1 cellular context compared by ENCODE assay signal in genomic region chr1:154941332-154941995, GRCh38.
TF ChIP-seq lines count a peak whose summit lies in the region.

No MANE protein-coding gene starts in this region.

TF ChIP-seq in HepG2, 621 proteins besides CTCF, POLR2A, EP300 and RAD21:
- TF ChIP-seq, protein P1, sequence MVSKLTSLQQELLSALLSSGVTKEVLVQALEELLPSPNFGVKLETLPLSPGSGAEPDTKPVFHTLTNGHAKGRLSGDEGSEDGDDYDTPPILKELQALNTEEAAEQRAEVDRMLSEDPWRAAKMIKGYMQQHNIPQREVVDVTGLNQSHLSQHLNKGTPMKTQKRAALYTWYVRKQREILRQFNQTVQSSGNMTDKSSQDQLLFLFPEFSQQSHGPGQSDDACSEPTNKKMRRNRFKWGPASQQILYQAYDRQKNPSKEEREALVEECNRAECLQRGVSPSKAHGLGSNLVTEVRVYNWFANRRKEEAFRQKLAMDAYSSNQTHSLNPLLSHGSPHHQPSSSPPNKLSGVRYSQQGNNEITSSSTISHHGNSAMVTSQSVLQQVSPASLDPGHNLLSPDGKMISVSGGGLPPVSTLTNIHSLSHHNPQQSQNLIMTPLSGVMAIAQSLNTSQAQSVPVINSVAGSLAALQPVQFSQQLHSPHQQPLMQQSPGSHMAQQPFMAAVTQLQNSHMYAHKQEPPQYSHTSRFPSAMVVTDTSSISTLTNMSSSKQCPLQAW (CRISPR knock-in tag; IDR thresholded peaks at IDR 0.05) = peak; percentile 56; the same call in 1 of the 2 replicates
- TF ChIP-seq RFX3 (CRISPR knock-in tag; IDR thresholded peaks at IDR 0.05) (peak; percentile 98), FOSL2 (CRISPR knock-in tag; IDR thresholded peaks at IDR 0.05) (0 out of 2 replicates have a peak, but pooled peaks have one; percentile 6), RBM22 (optimal IDR thresholded peaks at IDR 0.05; ENCODE audit: low read length) (peak; percentile 99), IRF9 (CRISPR knock-in tag; IDR thresholded peaks at IDR 0.05; ENCODE audit: borderline replicate concordance) (no peak), NR1H2 (CRISPR knock-in tag; IDR thresholded peaks at IDR 0.05; ENCODE audit: borderline replicate concordance, low read depth) (no peak), TEAD3 (CRISPR knock-in tag; optimal IDR thresholded peaks at IDR 0.05; ENCODE audit: borderline replicate concordance) (peak; percentile 86), ZBTB4 (CRISPR knock-in tag; IDR thresholded peaks at IDR 0.05; ENCODE audit: borderline replicate concordance) (0 out of 2 replicates have a peak, but pooled peaks have one; percentile 39), SAP130 (CRISPR knock-in tag; IDR thresholded peaks at IDR 0.05; ENCODE audit: low read depth) (peak; percentile 51), ZNF891 (CRISPR knock-in tag; IDR thresholded peaks at IDR 0.05) (0 out of 2 replicates have a peak, but pooled peaks have one; percentile 44), MXI1 (IDR thresholded peaks at IDR 0.05; ENCODE audit: borderline replicate concordance, low read depth, low read length) (peak; percentile 87; the same call in 2 of the 3 replicates), ZNF121 (CRISPR knock-in tag; IDR thresholded peaks at IDR 0.05) (no peak), MTA3 (CRISPR knock-in tag; IDR thresholded peaks at IDR 0.05) (no peak), SKI (IDR thresholded peaks at IDR 0.05; ENCODE audit: partially characterized antibody) (no peak), RFX5 (IDR thresholded peaks at IDR 0.05; ENCODE audit: low read depth, low read length) (peak; percentile 57; the same call in 1 of the 2 replicates), RXRA (CRISPR knock-in tag; IDR thresholded peaks at IDR 0.05) (peak; percentile 35; the same call in 1 of the 2 replicates), RFX1 (IDR thresholded peaks at IDR 0.05) (peak; percentile 92), ZFX (CRISPR knock-in tag; IDR thresholded peaks at IDR 0.05; ENCODE audit: low read depth) (peak; percentile 39; the same call in 1 of the 2 replicates), U2AF2 (IDR thresholded peaks at IDR 0.05; ENCODE audit: low read depth, low read length) (peak; percentile 97), TFAP4 (IDR thresholded peaks at IDR 0.05; ENCODE audit: borderline replicate concordance, low read depth) (peak; percentile 46; the same call in 1 of the 2 replicates), HDAC1 (CRISPR knock-in tag; IDR thresholded peaks at IDR 0.05) (0 out of 2 replicates have a peak, but pooled peaks have one; percentile 20), ZNF350 (CRISPR knock-in tag; IDR thresholded peaks at IDR 0.05; ENCODE audit: borderline replicate concordance, low read depth) (0 out of 2 replicates have a peak, but pooled peaks have one; percentile 29), ZSCAN25 (CRISPR knock-in tag; IDR thresholded peaks at IDR 0.05) (0 out of 2 replicates have a peak, but pooled peaks have one; percentile 36), ZNF713 (CRISPR knock-in tag; IDR thresholded peaks at IDR 0.05) (0 out of 2 replicates have a peak, but pooled peaks have one; percentile 66), TBX3 (IDR thresholded peaks at IDR 0.05; ENCODE audit: borderline replicate concordance) (no peak)
- TF ChIP-seq, protein P2, sequence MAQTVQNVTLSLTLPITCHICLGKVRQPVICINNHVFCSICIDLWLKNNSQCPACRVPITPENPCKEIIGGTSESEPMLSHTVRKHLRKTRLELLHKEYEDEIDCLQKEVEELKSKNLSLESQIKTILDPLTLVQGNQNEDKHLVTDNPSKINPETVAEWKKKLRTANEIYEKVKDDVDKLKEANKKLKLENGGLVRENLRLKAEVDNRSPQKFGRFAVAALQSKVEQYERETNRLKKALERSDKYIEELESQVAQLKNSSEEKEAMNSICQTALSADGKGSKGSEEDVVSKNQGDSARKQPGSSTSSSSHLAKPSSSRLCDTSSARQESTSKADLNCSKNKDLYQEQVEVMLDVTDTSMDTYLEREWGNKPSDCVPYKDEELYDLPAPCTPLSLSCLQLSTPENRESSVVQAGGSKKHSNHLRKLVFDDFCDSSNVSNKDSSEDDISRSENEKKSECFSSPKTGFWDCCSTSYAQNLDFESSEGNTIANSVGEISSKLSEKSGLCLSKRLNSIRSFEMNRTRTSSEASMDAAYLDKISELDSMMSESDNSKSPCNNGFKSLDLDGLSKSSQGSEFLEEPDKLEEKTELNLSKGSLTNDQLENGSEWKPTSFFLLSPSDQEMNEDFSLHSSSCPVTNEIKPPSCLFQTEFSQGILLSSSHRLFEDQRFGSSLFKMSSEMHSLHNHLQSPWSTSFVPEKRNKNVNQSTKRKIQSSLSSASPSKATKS (CRISPR knock-in tag; IDR thresholded peaks at IDR 0.05) = no peak
- TF ChIP-seq, protein P3, sequence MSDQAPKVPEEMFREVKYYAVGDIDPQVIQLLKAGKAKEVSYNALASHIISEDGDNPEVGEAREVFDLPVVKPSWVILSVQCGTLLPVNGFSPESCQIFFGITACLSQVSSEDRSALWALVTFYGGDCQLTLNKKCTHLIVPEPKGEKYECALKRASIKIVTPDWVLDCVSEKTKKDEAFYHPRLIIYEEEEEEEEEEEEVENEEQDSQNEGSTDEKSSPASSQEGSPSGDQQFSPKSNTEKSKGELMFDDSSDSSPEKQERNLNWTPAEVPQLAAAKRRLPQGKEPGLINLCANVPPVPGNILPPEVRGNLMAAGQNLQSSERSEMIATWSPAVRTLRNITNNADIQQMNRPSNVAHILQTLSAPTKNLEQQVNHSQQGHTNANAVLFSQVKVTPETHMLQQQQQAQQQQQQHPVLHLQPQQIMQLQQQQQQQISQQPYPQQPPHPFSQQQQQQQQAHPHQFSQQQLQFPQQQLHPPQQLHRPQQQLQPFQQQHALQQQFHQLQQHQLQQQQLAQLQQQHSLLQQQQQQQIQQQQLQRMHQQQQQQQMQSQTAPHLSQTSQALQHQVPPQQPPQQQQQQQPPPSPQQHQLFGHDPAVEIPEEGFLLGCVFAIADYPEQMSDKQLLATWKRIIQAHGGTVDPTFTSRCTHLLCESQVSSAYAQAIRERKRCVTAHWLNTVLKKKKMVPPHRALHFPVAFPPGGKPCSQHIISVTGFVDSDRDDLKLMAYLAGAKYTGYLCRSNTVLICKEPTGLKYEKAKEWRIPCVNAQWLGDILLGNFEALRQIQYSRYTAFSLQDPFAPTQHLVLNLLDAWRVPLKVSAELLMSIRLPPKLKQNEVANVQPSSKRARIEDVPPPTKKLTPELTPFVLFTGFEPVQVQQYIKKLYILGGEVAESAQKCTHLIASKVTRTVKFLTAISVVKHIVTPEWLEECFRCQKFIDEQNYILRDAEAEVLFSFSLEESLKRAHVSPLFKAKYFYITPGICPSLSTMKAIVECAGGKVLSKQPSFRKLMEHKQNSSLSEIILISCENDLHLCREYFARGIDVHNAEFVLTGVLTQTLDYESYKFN (CRISPR knock-in tag; conservative IDR thresholded peaks at IDR 0.05) = 0 out of 2 replicates have a peak, but pooled peaks have one; percentile 15
- TF ChIP-seq, protein P4, sequence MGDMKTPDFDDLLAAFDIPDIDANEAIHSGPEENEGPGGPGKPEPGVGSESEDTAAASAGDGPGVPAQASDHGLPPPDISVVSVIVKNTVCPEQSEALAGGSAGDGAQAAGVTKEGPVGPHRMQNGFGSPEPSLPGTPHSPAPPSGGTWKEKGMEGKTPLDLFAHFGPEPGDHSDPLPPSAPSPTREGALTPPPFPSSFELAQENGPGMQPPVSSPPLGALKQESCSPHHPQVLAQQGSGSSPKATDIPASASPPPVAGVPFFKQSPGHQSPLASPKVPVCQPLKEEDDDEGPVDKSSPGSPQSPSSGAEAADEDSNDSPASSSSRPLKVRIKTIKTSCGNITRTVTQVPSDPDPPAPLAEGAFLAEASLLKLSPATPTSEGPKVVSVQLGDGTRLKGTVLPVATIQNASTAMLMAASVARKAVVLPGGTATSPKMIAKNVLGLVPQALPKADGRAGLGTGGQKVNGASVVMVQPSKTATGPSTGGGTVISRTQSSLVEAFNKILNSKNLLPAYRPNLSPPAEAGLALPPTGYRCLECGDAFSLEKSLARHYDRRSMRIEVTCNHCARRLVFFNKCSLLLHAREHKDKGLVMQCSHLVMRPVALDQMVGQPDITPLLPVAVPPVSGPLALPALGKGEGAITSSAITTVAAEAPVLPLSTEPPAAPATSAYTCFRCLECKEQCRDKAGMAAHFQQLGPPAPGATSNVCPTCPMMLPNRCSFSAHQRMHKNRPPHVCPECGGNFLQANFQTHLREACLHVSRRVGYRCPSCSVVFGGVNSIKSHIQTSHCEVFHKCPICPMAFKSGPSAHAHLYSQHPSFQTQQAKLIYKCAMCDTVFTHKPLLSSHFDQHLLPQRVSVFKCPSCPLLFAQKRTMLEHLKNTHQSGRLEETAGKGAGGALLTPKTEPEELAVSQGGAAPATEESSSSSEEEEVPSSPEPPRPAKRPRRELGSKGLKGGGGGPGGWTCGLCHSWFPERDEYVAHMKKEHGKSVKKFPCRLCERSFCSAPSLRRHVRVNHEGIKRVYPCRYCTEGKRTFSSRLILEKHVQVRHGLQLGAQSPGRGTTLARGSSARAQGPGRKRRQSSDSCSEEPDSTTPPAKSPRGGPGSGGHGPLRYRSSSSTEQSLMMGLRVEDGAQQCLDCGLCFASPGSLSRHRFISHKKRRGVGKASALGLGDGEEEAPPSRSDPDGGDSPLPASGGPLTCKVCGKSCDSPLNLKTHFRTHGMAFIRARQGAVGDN (CRISPR knock-in tag; IDR thresholded peaks at IDR 0.05) = peak; percentile 65
